Comparison of ENCODE assay signal across 1 cellular context in genomic region chr1:89530690-89531089, GRCh38.
TF ChIP-seq lines count a peak whose summit lies in the region.

No MANE protein-coding gene starts in this region.

TF ChIP-seq in GM23338, 12 proteins besides CTCF, POLR2A, EP300 and RAD21:
- no peak for TF ChIP-seq ZNF462 (CRISPR knock-in tag; IDR thresholded peaks at IDR 0.05)
- no peak for TF ChIP-seq REST (IDR thresholded peaks at IDR 0.05; ENCODE audit: unreplicated experiment)
- TF ChIP-seq POLR2AphosphoS5 (IDR thresholded peaks at IDR 0.05; ENCODE audit: low read depth), result no peak
- no peak for TF ChIP-seq EZH2phosphoT487 (IDR thresholded peaks at IDR 0.05; ENCODE audit: unreplicated experiment)
- no peak for TF ChIP-seq EZH2 (IDR thresholded peaks at IDR 0.05; ENCODE audit: low read depth, unreplicated experiment)
- no peak for TF ChIP-seq CREB1 (CRISPR knock-in tag; IDR thresholded peaks at IDR 0.05; ENCODE audit: low read depth)
- no peak for TF ChIP-seq NANOG (IDR thresholded peaks at IDR 0.05; ENCODE audit: borderline replicate concordance)
- TF ChIP-seq ZNF331 (CRISPR knock-in tag; IDR thresholded peaks at IDR 0.05; ENCODE audit: low read depth), result no peak
- no peak for TF ChIP-seq STAT1 (IDR thresholded peaks at IDR 0.05; ENCODE audit: unreplicated experiment)
- no peak for TF ChIP-seq ZNF114 (CRISPR knock-in tag; IDR thresholded peaks at IDR 0.05)
- TF ChIP-seq ETS1 (IDR thresholded peaks at IDR 0.05), result no peak
